In genomic region chr3:123137001-123137400, GRCh38 we compare ENCODE assay signal across 1 cellular context.
TF ChIP-seq lines count a peak whose summit lies in the region.

No MANE protein-coding gene starts in this region.

TF ChIP-seq in K562, 482 proteins besides CTCF, POLR2A, EP300 and RAD21 (continued from another document):
- TF ChIP-seq, protein P1, sequence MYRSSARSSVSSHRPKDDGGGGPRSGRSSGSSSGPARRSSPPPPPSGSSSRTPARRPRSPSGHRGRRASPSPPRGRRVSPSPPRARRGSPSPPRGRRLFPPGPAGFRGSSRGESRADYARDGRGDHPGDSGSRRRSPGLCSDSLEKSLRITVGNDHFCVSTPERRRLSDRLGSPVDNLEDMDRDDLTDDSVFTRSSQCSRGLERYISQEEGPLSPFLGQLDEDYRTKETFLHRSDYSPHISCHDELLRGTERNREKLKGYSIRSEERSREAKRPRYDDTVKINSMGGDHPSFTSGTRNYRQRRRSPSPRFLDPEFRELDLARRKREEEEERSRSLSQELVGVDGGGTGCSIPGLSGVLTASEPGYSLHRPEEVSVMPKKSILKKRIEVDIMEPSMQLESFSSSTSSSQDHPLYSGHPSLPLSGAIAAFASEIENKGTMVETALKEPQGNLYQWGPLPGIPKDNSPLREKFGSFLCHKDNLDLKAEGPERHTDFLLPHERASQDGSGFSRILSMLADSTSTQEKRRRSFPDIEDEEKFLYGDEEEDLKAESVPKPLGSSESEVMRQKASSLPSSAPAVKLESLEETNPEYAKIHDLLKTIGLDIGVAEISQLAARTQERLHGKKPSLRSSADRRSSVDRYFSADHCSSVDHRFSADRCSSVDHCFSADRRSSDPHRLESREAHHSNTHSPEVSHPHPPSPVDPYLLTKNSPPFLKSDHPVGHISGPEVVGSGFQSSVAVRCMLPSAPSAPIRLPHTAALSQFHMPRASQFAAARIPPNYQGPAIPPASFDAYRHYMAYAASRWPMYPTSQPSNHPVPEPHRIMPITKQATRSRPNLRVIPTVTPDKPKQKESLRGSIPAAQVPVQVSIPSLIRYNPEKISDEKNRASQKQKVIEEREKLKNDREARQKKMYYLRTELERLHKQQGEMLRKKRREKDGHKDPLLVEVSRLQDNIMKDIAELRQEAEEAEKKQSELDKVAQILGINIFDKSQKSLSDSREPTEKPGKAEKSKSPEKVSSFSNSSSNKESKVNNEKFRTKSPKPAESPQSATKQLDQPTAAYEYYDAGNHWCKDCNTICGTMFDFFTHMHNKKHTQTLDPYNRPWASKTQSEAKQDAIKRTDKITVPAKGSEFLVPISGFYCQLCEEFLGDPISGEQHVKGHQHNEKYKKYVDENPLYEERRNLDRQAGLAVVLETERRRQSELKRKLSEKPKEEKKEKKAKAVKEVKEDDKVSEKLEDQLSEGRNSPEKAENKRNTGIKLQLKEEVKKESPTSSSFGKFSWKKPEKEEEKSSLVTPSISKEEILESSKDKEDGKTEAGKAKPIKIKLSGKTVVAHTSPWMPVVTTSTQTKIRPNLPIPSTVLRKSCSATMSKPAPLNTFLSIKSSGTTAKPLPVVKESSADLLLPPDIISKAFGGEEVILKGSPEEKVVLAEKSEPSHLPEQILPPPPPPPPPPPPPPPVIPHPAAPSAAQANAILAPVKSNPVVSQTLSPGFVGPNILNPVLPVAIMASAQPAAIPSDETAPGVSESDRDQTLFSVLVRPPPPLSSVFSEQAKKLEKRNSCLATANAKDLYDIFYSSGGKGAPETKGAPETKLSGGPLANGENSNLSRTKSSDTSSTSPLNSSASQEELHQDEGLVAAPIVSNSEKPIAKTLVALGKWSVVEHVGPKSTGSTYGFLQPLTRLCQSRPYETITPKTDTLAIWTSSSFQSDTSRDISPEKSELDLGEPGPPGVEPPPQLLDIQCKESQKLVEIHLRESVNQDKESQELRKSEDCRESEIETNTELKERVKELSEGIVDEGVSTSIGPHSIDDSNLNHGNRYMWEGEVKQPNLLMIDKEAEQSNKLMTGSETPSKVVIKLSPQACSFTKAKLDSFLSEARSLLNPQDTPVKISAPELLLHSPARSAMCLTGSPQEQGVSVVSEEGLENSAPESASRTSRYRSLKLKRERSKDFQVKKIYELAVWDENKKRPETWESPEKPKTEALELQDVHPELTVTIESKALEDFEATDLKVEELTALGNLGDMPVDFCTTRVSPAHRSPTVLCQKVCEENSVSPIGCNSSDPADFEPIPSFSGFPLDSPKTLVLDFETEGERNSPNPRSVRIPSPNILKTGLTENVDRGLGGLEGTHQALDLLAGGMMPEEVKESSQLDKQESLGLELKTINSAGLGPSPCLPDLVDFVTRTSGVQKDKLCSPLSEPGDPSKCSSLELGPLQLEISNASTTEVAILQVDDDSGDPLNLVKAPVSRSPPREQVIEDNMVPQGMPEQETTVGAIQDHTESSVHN (IDR thresholded peaks at IDR 0.05; ENCODE audit: borderline replicate concordance in 1 of 2, low read depth in 1 of 2), result no peak
- no peak for TF ChIP-seq NFE2 (IDR thresholded peaks at IDR 0.05; ENCODE audit: low read depth)
TF ChIP-seq in K562: peak in this region for 5.
